1 cellular context compared by ENCODE assay signal in the genomic region with DNA sequence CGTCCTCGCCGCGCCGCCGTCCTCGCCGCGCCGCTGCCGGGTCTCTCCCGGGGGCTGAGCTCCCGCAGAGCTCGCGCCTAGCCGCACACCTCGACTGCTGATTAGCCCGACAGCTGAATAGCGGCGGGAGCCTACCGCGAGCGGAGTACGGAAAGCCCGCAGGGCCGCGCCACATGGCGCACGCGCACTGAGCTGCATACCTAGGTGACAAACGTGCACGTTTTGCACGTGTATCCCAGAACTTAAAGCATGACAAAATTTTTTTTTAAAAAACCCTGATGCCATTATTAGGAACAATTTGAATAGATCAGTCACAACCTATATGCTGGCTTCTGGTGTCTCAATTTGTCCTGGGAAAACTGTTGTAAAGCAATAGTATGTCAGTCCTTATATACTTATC.
A peak's percentile ranks its signal among the peaks of the same experiment; 100 is the strongest.
TF ChIP-seq lines count a peak whose summit lies in the region.

A gene with protein sequence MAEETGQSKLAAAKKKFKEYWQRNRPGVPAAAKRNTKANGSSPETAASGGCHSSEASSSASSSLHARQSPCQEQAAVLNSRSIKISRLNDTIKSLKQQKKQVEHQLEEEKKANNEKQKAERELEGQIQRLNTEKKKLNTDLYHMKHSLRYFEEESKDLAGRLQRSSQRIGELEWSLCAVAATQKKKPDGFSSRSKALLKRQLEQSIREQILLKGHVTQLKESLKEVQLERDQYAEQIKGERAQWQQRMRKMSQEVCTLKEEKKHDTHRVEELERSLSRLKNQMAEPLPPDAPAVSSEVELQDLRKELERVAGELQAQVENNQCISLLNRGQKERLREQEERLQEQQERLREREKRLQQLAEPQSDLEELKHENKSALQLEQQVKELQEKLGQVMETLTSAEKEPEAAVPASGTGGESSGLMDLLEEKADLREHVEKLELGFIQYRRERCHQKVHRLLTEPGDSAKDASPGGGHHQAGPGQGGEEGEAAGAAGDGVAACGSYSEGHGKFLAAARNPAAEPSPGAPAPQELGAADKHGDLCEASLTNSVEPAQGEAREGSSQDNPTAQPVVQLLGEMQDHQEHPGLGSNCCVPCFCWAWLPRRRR (minus strand): TSS at position 122 of the 400 bp plus-strand sequence. CDS start 48,117 bp downstream, outside the sequence.

TF ChIP-seq in HepG2, 621 proteins besides CTCF, POLR2A, EP300 and RAD21 (continued from another document and continues in another):
- TF ChIP-seq, protein P1, sequence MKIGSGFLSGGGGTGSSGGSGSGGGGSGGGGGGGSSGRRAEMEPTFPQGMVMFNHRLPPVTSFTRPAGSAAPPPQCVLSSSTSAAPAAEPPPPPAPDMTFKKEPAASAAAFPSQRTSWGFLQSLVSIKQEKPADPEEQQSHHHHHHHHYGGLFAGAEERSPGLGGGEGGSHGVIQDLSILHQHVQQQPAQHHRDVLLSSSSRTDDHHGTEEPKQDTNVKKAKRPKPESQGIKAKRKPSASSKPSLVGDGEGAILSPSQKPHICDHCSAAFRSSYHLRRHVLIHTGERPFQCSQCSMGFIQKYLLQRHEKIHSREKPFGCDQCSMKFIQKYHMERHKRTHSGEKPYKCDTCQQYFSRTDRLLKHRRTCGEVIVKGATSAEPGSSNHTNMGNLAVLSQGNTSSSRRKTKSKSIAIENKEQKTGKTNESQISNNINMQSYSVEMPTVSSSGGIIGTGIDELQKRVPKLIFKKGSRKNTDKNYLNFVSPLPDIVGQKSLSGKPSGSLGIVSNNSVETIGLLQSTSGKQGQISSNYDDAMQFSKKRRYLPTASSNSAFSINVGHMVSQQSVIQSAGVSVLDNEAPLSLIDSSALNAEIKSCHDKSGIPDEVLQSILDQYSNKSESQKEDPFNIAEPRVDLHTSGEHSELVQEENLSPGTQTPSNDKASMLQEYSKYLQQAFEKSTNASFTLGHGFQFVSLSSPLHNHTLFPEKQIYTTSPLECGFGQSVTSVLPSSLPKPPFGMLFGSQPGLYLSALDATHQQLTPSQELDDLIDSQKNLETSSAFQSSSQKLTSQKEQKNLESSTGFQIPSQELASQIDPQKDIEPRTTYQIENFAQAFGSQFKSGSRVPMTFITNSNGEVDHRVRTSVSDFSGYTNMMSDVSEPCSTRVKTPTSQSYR (CRISPR knock-in tag; IDR thresholded peaks at IDR 0.05; ENCODE audit: borderline replicate concordance): peak; percentile 43
- TF ChIP-seq ZNF317 (CRISPR knock-in tag; IDR thresholded peaks at IDR 0.05): no peak
- no peak for TF ChIP-seq ZNF460 (CRISPR knock-in tag; IDR thresholded peaks at IDR 0.05; ENCODE audit: borderline replicate concordance)
- TF ChIP-seq, protein P2, sequence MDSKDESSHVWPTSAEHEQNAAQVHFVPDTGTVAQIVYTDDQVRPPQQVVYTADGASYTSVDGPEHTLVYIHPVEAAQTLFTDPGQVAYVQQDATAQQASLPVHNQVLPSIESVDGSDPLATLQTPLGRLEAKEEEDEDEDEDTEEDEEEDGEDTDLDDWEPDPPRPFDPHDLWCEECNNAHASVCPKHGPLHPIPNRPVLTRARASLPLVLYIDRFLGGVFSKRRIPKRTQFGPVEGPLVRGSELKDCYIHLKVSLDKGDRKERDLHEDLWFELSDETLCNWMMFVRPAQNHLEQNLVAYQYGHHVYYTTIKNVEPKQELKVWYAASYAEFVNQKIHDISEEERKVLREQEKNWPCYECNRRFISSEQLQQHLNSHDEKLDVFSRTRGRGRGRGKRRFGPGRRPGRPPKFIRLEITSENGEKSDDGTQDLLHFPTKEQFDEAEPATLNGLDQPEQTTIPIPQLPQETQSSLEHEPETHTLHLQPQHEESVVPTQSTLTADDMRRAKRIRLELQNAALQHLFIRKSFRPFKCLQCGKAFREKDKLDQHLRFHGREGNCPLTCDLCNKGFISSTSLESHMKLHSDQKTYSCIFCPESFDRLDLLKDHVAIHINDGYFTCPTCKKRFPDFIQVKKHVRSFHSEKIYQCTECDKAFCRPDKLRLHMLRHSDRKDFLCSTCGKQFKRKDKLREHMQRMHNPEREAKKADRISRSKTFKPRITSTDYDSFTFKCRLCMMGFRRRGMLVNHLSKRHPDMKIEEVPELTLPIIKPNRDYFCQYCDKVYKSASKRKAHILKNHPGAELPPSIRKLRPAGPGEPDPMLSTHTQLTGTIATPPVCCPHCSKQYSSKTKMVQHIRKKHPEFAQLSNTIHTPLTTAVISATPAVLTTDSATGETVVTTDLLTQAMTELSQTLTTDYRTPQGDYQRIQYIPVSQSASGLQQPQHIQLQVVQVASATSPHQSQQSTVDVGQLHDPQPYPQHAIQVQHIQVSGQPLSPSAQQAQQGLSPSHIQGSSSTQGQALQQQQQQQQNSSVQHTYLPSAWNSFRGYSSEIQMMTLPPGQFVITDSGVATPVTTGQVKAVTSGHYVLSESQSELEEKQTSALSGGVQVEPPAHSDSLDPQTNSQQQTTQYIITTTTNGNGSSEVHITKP (CRISPR knock-in tag; IDR thresholded peaks at IDR 0.05; ENCODE audit: low read depth): no peak
- TF ChIP-seq GTF3A (CRISPR knock-in tag; conservative IDR thresholded peaks at IDR 0.05): no peak
- TF ChIP-seq BRCA1 (CRISPR knock-in tag; IDR thresholded peaks at IDR 0.05): 0 out of 2 replicates have a peak, but pooled peaks have one; percentile 61
- TF ChIP-seq DNMT1 (CRISPR knock-in tag; IDR thresholded peaks at IDR 0.05): no peak
- TF ChIP-seq ZNF3 (CRISPR knock-in tag; IDR thresholded peaks at IDR 0.05): no peak
- no peak; the same call in 1 of the 2 replicates for TF ChIP-seq ZNF230 (CRISPR knock-in tag; IDR thresholded peaks at IDR 0.05)
- TF ChIP-seq PAX8 (CRISPR knock-in tag; IDR thresholded peaks at IDR 0.05; ENCODE audit: borderline replicate concordance): no peak
- TF ChIP-seq, protein P3, sequence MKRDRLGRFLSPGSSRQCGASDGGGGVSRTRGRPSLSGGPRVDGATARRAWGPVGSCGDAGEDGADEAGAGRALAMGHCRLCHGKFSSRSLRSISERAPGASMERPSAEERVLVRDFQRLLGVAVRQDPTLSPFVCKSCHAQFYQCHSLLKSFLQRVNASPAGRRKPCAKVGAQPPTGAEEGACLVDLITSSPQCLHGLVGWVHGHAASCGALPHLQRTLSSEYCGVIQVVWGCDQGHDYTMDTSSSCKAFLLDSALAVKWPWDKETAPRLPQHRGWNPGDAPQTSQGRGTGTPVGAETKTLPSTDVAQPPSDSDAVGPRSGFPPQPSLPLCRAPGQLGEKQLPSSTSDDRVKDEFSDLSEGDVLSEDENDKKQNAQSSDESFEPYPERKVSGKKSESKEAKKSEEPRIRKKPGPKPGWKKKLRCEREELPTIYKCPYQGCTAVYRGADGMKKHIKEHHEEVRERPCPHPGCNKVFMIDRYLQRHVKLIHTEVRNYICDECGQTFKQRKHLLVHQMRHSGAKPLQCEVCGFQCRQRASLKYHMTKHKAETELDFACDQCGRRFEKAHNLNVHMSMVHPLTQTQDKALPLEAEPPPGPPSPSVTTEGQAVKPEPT (CRISPR knock-in tag; IDR thresholded peaks at IDR 0.05; ENCODE audit: low read depth): no peak
- no peak for TF ChIP-seq HNF4G (IDR thresholded peaks at IDR 0.05; ENCODE audit: borderline replicate concordance, low read depth, low read length)
- no peak for TF ChIP-seq HNF4G (CRISPR knock-in tag; IDR thresholded peaks at IDR 0.05; ENCODE audit: borderline replicate concordance, low read depth)
- TF ChIP-seq CEBPB (IDR thresholded peaks at IDR 0.05; ENCODE audit: borderline replicate concordance, low read depth, low read length): no peak
- peak; percentile 56; the same call in 1 of the 2 replicates for TF ChIP-seq ZNF670 (CRISPR knock-in tag; IDR thresholded peaks at IDR 0.05; ENCODE audit: borderline replicate concordance)
- TF ChIP-seq, protein P4, sequence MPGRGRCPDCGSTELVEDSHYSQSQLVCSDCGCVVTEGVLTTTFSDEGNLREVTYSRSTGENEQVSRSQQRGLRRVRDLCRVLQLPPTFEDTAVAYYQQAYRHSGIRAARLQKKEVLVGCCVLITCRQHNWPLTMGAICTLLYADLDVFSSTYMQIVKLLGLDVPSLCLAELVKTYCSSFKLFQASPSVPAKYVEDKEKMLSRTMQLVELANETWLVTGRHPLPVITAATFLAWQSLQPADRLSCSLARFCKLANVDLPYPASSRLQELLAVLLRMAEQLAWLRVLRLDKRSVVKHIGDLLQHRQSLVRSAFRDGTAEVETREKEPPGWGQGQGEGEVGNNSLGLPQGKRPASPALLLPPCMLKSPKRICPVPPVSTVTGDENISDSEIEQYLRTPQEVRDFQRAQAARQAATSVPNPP (CRISPR knock-in tag; IDR thresholded peaks at IDR 0.05): no peak
- TF ChIP-seq FOXJ3 (CRISPR knock-in tag; IDR thresholded peaks at IDR 0.05; ENCODE audit: borderline replicate concordance): peak; percentile 20; the same call in 1 of the 2 replicates
- no peak for TF ChIP-seq ZNF788 (CRISPR knock-in tag; IDR thresholded peaks at IDR 0.05; ENCODE audit: borderline replicate concordance)
- TF ChIP-seq, protein P5, sequence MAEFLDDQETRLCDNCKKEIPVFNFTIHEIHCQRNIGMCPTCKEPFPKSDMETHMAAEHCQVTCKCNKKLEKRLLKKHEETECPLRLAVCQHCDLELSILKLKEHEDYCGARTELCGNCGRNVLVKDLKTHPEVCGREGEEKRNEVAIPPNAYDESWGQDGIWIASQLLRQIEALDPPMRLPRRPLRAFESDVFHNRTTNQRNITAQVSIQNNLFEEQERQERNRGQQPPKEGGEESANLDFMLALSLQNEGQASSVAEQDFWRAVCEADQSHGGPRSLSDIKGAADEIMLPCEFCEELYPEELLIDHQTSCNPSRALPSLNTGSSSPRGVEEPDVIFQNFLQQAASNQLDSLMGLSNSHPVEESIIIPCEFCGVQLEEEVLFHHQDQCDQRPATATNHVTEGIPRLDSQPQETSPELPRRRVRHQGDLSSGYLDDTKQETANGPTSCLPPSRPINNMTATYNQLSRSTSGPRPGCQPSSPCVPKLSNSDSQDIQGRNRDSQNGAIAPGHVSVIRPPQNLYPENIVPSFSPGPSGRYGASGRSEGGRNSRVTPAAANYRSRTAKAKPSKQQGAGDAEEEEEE (CRISPR knock-in tag; IDR thresholded peaks at IDR 0.05; ENCODE audit: borderline replicate concordance): no peak
- TF ChIP-seq, protein P6, sequence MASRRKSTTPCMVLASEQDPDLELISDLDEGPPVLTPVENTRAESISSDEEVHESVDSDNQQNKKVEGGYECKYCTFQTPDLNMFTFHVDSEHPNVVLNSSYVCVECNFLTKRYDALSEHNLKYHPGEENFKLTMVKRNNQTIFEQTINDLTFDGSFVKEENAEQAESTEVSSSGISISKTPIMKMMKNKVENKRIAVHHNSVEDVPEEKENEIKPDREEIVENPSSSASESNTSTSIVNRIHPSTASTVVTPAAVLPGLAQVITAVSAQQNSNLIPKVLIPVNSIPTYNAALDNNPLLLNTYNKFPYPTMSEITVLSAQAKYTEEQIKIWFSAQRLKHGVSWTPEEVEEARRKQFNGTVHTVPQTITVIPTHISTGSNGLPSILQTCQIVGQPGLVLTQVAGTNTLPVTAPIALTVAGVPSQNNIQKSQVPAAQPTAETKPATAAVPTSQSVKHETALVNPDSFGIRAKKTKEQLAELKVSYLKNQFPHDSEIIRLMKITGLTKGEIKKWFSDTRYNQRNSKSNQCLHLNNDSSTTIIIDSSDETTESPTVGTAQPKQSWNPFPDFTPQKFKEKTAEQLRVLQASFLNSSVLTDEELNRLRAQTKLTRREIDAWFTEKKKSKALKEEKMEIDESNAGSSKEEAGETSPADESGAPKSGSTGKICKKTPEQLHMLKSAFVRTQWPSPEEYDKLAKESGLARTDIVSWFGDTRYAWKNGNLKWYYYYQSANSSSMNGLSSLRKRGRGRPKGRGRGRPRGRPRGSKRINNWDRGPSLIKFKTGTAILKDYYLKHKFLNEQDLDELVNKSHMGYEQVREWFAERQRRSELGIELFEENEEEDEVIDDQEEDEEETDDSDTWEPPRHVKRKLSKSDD (CRISPR knock-in tag; IDR thresholded peaks at IDR 0.05; ENCODE audit: low read depth): no peak
- TF ChIP-seq KLF12 (CRISPR knock-in tag; IDR thresholded peaks at IDR 0.05; ENCODE audit: borderline replicate concordance): no peak
- TF ChIP-seq SYNCRIP (IDR thresholded peaks at IDR 0.05; ENCODE audit: insufficient read depth, low read depth, low read length): no peak
- peak; percentile 43; the same call in 1 of the 2 replicates for TF ChIP-seq ZMYM2 (CRISPR knock-in tag; IDR thresholded peaks at IDR 0.05)
- TF ChIP-seq ZNF143 (CRISPR knock-in tag; IDR thresholded peaks at IDR 0.05): peak; percentile 47; the same call in 1 of the 2 replicates
- TF ChIP-seq ONECUT2 (CRISPR knock-in tag; IDR thresholded peaks at IDR 0.05): peak; percentile 47; the same call in 1 of the 2 replicates
- no peak for TF ChIP-seq SAFB2 (CRISPR knock-in tag; IDR thresholded peaks at IDR 0.05; ENCODE audit: borderline replicate concordance, low read depth)
- no peak for TF ChIP-seq ZNF569 (CRISPR knock-in tag; IDR thresholded peaks at IDR 0.05; ENCODE audit: borderline replicate concordance)
- no peak for TF ChIP-seq SP2 (CRISPR knock-in tag; IDR thresholded peaks at IDR 0.05)
- no peak for TF ChIP-seq PCBP1 (IDR thresholded peaks at IDR 0.05; ENCODE audit: borderline replicate concordance, low read depth, low read length)
- TF ChIP-seq EZH2 (conservative IDR thresholded peaks at IDR 0.05; ENCODE audit: low read depth, low read length): no peak
- no peak; the same call in 1 of the 2 replicates for TF ChIP-seq KLF9 (CRISPR knock-in tag; IDR thresholded peaks at IDR 0.05; ENCODE audit: low read depth)
- TF ChIP-seq, protein P7, sequence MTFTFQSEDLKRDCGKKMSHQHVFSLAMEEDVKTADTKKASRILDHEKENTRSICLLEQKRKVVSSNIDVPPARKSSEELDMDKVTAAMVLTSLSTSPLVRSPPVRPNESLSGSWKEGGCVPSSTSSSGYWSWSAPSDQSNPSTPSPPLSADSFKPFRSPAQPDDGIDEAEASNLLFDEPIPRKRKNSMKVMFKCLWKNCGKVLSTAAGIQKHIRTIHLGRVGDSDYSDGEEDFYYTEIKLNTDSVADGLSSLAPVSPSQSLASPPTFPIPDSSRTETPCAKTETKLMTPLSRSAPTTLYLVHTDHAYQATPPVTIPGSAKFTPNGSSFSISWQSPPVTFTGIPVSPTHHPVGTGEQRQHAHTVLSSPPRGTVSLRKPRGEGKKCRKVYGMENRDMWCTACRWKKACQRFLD (CRISPR knock-in tag; IDR thresholded peaks at IDR 0.05; ENCODE audit: borderline replicate concordance): 0 out of 2 replicates have a peak, but pooled peaks have one; percentile 47
- TF ChIP-seq, protein P8, sequence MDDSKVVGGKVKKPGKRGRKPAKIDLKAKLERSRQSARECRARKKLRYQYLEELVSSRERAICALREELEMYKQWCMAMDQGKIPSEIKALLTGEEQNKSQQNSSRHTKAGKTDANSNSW (CRISPR knock-in tag; IDR thresholded peaks at IDR 0.05; ENCODE audit: borderline replicate concordance): peak; percentile 46; the same call in 1 of the 2 replicates
- 0 out of 2 replicates have a peak, but pooled peaks have one; percentile 60 for TF ChIP-seq ZBTB42 (CRISPR knock-in tag; IDR thresholded peaks at IDR 0.05)
- 0 out of 2 replicates have a peak, but pooled peaks have one; percentile 61 for TF ChIP-seq FLYWCH1 (CRISPR knock-in tag; IDR thresholded peaks at IDR 0.05)
- TF ChIP-seq, protein P9, sequence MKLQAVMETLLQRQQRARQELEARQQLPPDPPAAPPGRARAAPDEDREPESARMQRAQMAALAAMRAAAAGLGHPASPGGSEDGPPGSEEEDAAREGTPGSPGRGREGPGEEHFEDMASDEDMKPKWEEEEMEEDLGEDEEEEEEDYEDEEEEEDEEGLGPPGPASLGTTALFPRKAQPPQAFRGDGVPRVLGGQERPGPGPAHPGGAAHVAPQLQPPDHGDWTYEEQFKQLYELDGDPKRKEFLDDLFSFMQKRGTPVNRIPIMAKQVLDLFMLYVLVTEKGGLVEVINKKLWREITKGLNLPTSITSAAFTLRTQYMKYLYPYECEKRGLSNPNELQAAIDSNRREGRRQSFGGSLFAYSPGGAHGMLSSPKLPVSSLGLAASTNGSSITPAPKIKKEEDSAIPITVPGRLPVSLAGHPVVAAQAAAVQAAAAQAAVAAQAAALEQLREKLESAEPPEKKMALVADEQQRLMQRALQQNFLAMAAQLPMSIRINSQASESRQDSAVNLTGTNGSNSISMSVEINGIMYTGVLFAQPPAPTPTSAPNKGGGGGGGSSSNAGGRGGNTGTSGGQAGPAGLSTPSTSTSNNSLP (IDR thresholded peaks at IDR 0.05; ENCODE audit: low read depth, low read length): no peak
- TF ChIP-seq REPIN1 (CRISPR knock-in tag; IDR thresholded peaks at IDR 0.05; ENCODE audit: borderline replicate concordance, low read depth): 0 out of 2 replicates have a peak, but pooled peaks have one; percentile 32
- TF ChIP-seq ZNF501 (CRISPR knock-in tag; IDR thresholded peaks at IDR 0.05): no peak
